In the genomic region with DNA sequence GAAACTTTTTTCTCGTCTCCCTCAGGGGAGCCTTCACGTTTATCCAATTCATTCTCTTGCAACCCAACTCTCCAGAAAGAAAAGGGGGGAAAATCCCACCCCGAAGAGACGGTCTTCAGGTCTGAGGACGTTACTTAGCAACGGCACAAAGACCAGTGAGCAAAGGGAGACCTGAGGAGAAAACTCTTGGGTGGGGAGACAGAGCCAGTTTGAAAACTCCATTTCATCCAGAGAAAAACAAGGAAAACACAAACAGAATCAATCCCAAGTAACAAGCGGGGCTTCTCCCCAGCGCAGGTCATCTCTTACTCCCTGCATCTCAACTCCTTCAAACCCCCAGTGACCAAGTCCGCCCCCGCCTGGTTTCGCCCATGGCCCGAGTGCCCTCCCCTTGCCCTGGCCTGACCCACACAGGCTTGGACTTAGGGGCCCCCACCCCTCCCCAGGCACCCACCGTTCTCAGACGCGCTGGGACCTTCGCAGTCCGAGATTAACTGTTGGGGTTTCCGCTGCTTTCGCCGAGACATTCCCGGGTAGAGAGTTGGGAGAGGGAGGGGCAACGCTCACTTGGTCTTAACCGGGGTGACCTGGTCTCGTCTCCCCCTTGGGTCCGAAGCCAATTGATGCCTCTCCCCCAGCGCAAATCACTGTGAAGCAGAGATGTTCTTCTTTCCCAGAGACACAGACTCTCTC, we compare ENCODE assay signal across 10 cellular contexts. TPM values are rescaled to one million over a fixed set of nuclear protein-coding genes. Genes with fewer than 3 reads are reported as not detected.
DNase-seq lines count a peak whose midpoint lies in the region; ATAC-seq and TF ChIP-seq lines count a peak whose summit lies in the region.
"Had no signal": no experiment of that assay in that cellular context is flagged by ENCODE, and none has a peak within 500 bp of the region (broad histone marks: within the 10 kb centered on the region; RNA-seq: fewer than 3 reads in every experiment).

No MANE protein-coding gene starts in this region.

- H3K79me2 ChIP-seq in hepatocyte (no peaks in the 10 kb centered on the region), trophoblast cell (ENCODE audit: control insufficient read depth, insufficient read depth, low read length, poor library complexity) (no peaks in the 10 kb centered on the region)

- no peaks in the 10 kb centered on the region for H4K20me1 ChIP-seq in hepatocyte (ENCODE audit: insufficient read depth, poor library complexity, severe bottlenecking)

- POLR2A ChIA-PET in Caco-2 (lab: Charles Lee), result no interaction called here
- POLR2A ChIA-PET in WTC11 (lab: Charles Lee), result interaction anchor here (1.0 to 4.2 kb wide), 3 partner anchors 10 to 25 kb away, joined by 5 to 76 read pairs (median 10); a partner anchor contains a TSS

- whole genome bisulfite sequencing in hepatocyte (ENCODE audit: low lambda C conversion rate, missing lambda C conversion rate), result 3% methylated on average over 26 of the region's 26 CpGs
- WGBS in trophoblast cell (ENCODE audit: extremely low coverage, insufficient coverage, insufficient read length), result no CpG with 5 or more reads among the region's 26 CpGs

- H3K9me2 ChIP-seq in hepatocyte (replicated peaks; ENCODE audit: insufficient read depth), result no peaks in the 10 kb centered on the region

- no peak for DNase-seq in Caco-2
- DNase-seq in WTC11 (ENCODE audit: low spot score), result peak; percentile 66
- no peak for DNase-seq in hepatocyte (ENCODE audit: low spot score)
- DNase-seq in trophoblast cell, result no peak
- DNase-seq in effector CD4-positive, alpha-beta T cell, result no peak
- no peak for DNase-seq in activated CD8-positive, alpha-beta memory T cell treated with anti-CD3 and anti-CD28 coated beads, Interleukin-2, amount 50 U/mL, for 4 hours
- DNase-seq in DMS53 (lab: John Stamatoyannopoulos, UW), result no peak
- no peak for DNase-seq in NCI-H1694 (lab: John Stamatoyannopoulos, UW)
- DNase-seq: stimulated activated CD4-positive, alpha-beta T cell treated with anti-CD3 and anti-CD28 coated beads, Interleukin-2, amount 100 ng/mL, for 48 hours had no signal

- H3K14ac ChIP-seq in trophoblast cell (ENCODE audit: low read length), result no peak overlapping the region

- H3K4me3 Mint-ChIP-seq in Caco-2 (ENCODE audit: unreplicated experiment) (peak overlapping the region; percentile 0), WTC11 (peak overlapping the region; percentile 90)

- no peak overlapping the region for H2AK5ac ChIP-seq in trophoblast cell (ENCODE audit: low read length)

- H3K4ac ChIP-seq in trophoblast cell (ENCODE audit: low read depth, low read length), result no peak overlapping the region

- H3K4me2 ChIP-seq in hepatocyte (peak overlapping the region; percentile 92), trophoblast cell (ENCODE audit: low read length) (peak overlapping the region; percentile 81)

- H2BK12ac ChIP-seq in trophoblast cell (ENCODE audit: low read length), result no peak overlapping the region

- no peaks in the 10 kb centered on the region for H3K27me3 ChIP-seq in Caco-2 (replicated peaks; ENCODE audit: control insufficient read depth, insufficient read depth, low read length)
- H3K27me3 ChIP-seq in hepatocyte, result peaks cover 50% of the 10 kb centered on the region
- H3K27me3 ChIP-seq in trophoblast cell (ENCODE audit: insufficient read depth, low read length), result no peaks in the 10 kb centered on the region

- H3K4me3 ChIP-seq in Caco-2 (ENCODE audit: low read depth, low read length) (no peak overlapping the region), hepatocyte (peak overlapping the region; percentile 50), trophoblast cell (ENCODE audit: low read depth, low read length) (peak overlapping the region; percentile 55)

- H3K27ac ChIP-seq in hepatocyte (no peak overlapping the region), trophoblast cell (ENCODE audit: low read depth, low read length) (no peak overlapping the region)

- TF ChIP-seq CTCF in Caco-2 (IDR thresholded peaks at IDR 0.05; ENCODE audit: insufficient read depth in 1 of 2, low read depth in 1 of 2, low read length in 1 of 2, severe bottlenecking in 1 of 2, unreplicated experiment in 1 of 2), result no peak
- no peak for TF ChIP-seq CTCF in WTC11 (IDR thresholded peaks at IDR 0.05)
- no peak for TF ChIP-seq CTCF in hepatocyte (IDR thresholded peaks at IDR 0.05; ENCODE audit: poor library complexity)

- H4K12ac ChIP-seq in trophoblast cell (ENCODE audit: low read depth, low read length), result no peak overlapping the region

- CTCF ChIA-PET in Caco-2 (lab: Charles Lee) (no interaction called here), WTC11 (lab: Charles Lee) (interaction anchor here (0.6 to 4.4 kb wide), 4 partner anchors 10 to 38 kb away, joined by 3 to 32 read pairs (median 4); a partner anchor contains a TSS)

- H3K4me1 Mint-ChIP-seq in Caco-2 (ENCODE audit: low read depth, unreplicated experiment), result peaks cover 6% of the 10 kb centered on the region
- peaks cover 51% of the 10 kb centered on the region for H3K4me1 Mint-ChIP-seq in WTC11

- H3K23ac ChIP-seq in trophoblast cell (ENCODE audit: low read length), result no peak overlapping the region

- no peak overlapping the region for H4K91ac ChIP-seq in trophoblast cell (ENCODE audit: low read depth, low read length)

- H2BK120ac ChIP-seq in trophoblast cell (ENCODE audit: insufficient read depth, low read length, poor library complexity), result no peak overlapping the region

- no peak overlapping the region for H3K18ac ChIP-seq in trophoblast cell (ENCODE audit: low read length)

- no peak overlapping the region for H3K27ac Mint-ChIP-seq in Caco-2 (ENCODE audit: unreplicated experiment)
- peak overlapping the region; percentile 100 for H3K27ac Mint-ChIP-seq in WTC11

- peak; percentile 35 for ATAC-seq in WTC11

- H3K9ac ChIP-seq in trophoblast cell (ENCODE audit: low read length), result no peak overlapping the region

- H3K4me1 ChIP-seq in Caco-2, result no peaks in the 10 kb centered on the region
- peaks cover 11% of the 10 kb centered on the region for H3K4me1 ChIP-seq in hepatocyte (ENCODE audit: insufficient read depth)
- H3K4me1 ChIP-seq in trophoblast cell (ENCODE audit: control insufficient read depth in 1 of 2, insufficient read depth in 2 of 2, low read length in 2 of 2), result peaks cover 2% of the 10 kb centered on the region in 2 experiments

- H3K9me3 ChIP-seq in Caco-2 (no peaks in the 10 kb centered on the region), hepatocyte (ENCODE audit: low read depth) (no peaks in the 10 kb centered on the region), trophoblast cell (ENCODE audit: insufficient read depth, low read depth, low read length) (no peaks in the 10 kb centered on the region)

- H3K79me1 ChIP-seq in trophoblast cell (ENCODE audit: low read length), result no peaks in the 10 kb centered on the region

- H3K27me3 Mint-ChIP-seq in Caco-2 (ENCODE audit: insufficient read depth, unreplicated experiment) (no peaks in the 10 kb centered on the region), WTC11 (ENCODE audit: low read depth) (no peaks in the 10 kb centered on the region)

- H3K36me3 ChIP-seq in Caco-2 (ENCODE audit: control insufficient read depth, insufficient read depth, low read length) (no peaks in the 10 kb centered on the region), hepatocyte (replicated peaks; ENCODE audit: insufficient read depth, low read depth) (no peaks in the 10 kb centered on the region), trophoblast cell (ENCODE audit: control insufficient read depth in 1 of 2, insufficient read depth in 2 of 2, low read length in 2 of 2) (no peaks in the 10 kb centered on the region)

- no peak overlapping the region for H2BK5ac ChIP-seq in trophoblast cell (ENCODE audit: low read depth, low read length, poor library complexity)

- intact Hi-C loops in Caco-2 (cut with micrococcal nuclease; ENCODE audit: unreplicated experiment), result no loop called here

- H3K36me3 Mint-ChIP-seq in Caco-2 (ENCODE audit: insufficient read depth, unreplicated experiment), result no peaks in the 10 kb centered on the region
- peaks cover 9% of the 10 kb centered on the region for H3K36me3 Mint-ChIP-seq in WTC11

- H4K8ac ChIP-seq in trophoblast cell (ENCODE audit: low read depth, low read length), result no peak overlapping the region

- H3K9me3 Mint-ChIP-seq in Caco-2 (ENCODE audit: unreplicated experiment) (no peaks in the 10 kb centered on the region), WTC11 (no peaks in the 10 kb centered on the region)

- H2AFZ ChIP-seq in hepatocyte (peak overlapping the region; percentile 71), trophoblast cell (ENCODE audit: insufficient read depth, low read length, poor library complexity) (peak overlapping the region; percentile 62)

- no TSS peak for BruUV-seq in Caco-2 (replicated peaks; lab: Mats Ljungman, UMichigan)

TF ChIP-seq in WTC11, 78 proteins besides CTCF, POLR2A, EP300 and RAD21:
- TF ChIP-seq, protein P1, sequence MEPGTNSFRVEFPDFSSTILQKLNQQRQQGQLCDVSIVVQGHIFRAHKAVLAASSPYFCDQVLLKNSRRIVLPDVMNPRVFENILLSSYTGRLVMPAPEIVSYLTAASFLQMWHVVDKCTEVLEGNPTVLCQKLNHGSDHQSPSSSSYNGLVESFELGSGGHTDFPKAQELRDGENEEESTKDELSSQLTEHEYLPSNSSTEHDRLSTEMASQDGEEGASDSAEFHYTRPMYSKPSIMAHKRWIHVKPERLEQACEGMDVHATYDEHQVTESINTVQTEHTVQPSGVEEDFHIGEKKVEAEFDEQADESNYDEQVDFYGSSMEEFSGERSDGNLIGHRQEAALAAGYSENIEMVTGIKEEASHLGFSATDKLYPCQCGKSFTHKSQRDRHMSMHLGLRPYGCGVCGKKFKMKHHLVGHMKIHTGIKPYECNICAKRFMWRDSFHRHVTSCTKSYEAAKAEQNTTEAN (CRISPR knock-in tag; IDR thresholded peaks at IDR 0.05), result no peak
- TF ChIP-seq ZNF396 (CRISPR knock-in tag; IDR thresholded peaks at IDR 0.05; ENCODE audit: borderline replicate concordance), result no peak

RNA-seq across cellular contexts. Expression of a gene that starts 10.4 kb away (rescaled TPM):
- total RNA-seq in Caco-2 (2022) (10.9 and 11.0 TPM in 2 replicates), WTC11 (2021) (239 to 307 TPM (median 288 TPM) in 3 replicates), hepatocyte (9.6 and 11.8 TPM in 2 replicates)
- polyA plus RNA-seq in hepatocyte, result 9.5 and 10.9 TPM in 2 replicates
- 10.9 and 11.6 TPM in 2 replicates for polyA plus RNA-seq in trophoblast cell (2013)

RNA-seq across cellular contexts. Expression of a gene that starts 25.4 kb away (rescaled TPM):
- total RNA-seq in Caco-2 (2022) (40.1 and 43.8 TPM in 2 replicates), WTC11 (2021) (87.2 to 93.2 TPM (median 89.5 TPM) in 3 replicates), hepatocyte (31.9 and 44.1 TPM in 2 replicates)
- polyA plus RNA-seq in hepatocyte, result 31.9 and 39.0 TPM in 2 replicates
- 33.6 and 35.2 TPM in 2 replicates for polyA plus RNA-seq in trophoblast cell (2013)

RNA-seq across cellular contexts. Expression of a gene that starts 43.3 kb away (rescaled TPM):
- total RNA-seq in Caco-2 (2022) (not detected in 2 replicates), WTC11 (2021) (not detected in 3 replicates), hepatocyte (not detected in 2 replicates)
- not detected in 2 replicates for polyA plus RNA-seq in hepatocyte
- polyA plus RNA-seq in trophoblast cell (2013), result not detected in 2 replicates
- total RNA-seq: HT-29 had no signal

RNA-seq across cellular contexts. Expression of a gene that starts 59.5 kb away (rescaled TPM):
- 76.6 and 78.8 TPM in 2 replicates for total RNA-seq in Caco-2 (2022)
- 49.1 to 53.0 TPM (median 52.4 TPM) in 3 replicates for total RNA-seq in WTC11 (2021)
- total RNA-seq in hepatocyte, result 51.9 and 55.5 TPM in 2 replicates
- polyA plus RNA-seq in hepatocyte, result 42.5 and 50.8 TPM in 2 replicates
- 74.2 and 74.3 TPM in 2 replicates for polyA plus RNA-seq in trophoblast cell (2013)

RNA-seq across cellular contexts. Expression of a gene that starts 59.8 kb away (rescaled TPM):
- total RNA-seq in Caco-2 (2022), result 18.8 and 20.9 TPM in 2 replicates
- 29.6 to 33.3 TPM (median 31.7 TPM) in 3 replicates for total RNA-seq in WTC11 (2021)
- total RNA-seq in hepatocyte, result 20.7 and 23.4 TPM in 2 replicates
- polyA plus RNA-seq in hepatocyte, result 12.8 and 14.7 TPM in 2 replicates
- 24.2 and 24.9 TPM in 2 replicates for polyA plus RNA-seq in trophoblast cell (2013)

Comparison
In these comparisons a context has a peak if more than half of its experiments do, and no peak if none do; other contexts are left out.
1. RNA of a gene that starts 10.4 kb away (total RNA-seq): 239 to 307 TPM in WTC11; 9.6 to 11.8 TPM in hepatocyte and 10.9 to 11.0 TPM in Caco-2; every median in the first group is over 10 times any median in the second.